Comparison of ENCODE assay signal across 24 cellular contexts in genomic region chr7:135946289-135947055, GRCh38.
"Had no signal": no experiment of that assay in that cellular context is flagged by ENCODE, and none has a peak within 500 bp of the region (broad histone marks: within the 10 kb centered on the region; RNA-seq: fewer than 3 reads in every experiment).

No MANE protein-coding gene starts in this region.

- H3K9me3 Mint-ChIP-seq: endodermal cell, type B pancreatic cell had no signal

- DNase-seq: colonic mucosa; dermis blood vessel endothelial cell; endodermal cell; erythroblast; foreskin melanocyte; head of caudate nucleus; hippocampal formation; kidney glomerular epithelial cell; mammary epithelial cell; mucosa of descending colon; psoas muscle; retina; stimulated activated CD4-positive, alpha-beta T cell treated with anti-CD3 and anti-CD28 coated beads, Interleukin-2, amount 100 ng/mL, for 24 hours; stimulated activated CD4-positive, alpha-beta T cell treated with anti-CD3 and anti-CD28 coated beads, Interleukin-4, amount 100 ng/mL, for 4 hours; stimulated activated naive CD4-positive, alpha-beta T cell; thyroid gland had no signal

- H3K9me3 ChIP-seq: colonic mucosa, mucosa of descending colon, neutrophil, psoas muscle, suprapubic skin, thyroid gland had no signal

- ATAC-seq: mucosa of descending colon, sciatic nerve had no signal

- H3K4me3 Mint-ChIP-seq: endodermal cell, type B pancreatic cell had no signal

- H3K4me3 ChIP-seq: colonic mucosa, mucosa of descending colon, psoas muscle, skin epidermis, suprapubic skin, thyroid gland had no signal

- H3K27me3 ChIP-seq: colonic mucosa, neutrophil, suprapubic skin, thyroid gland had no signal

- H3K4me1 ChIP-seq: colonic mucosa, thyroid gland had no signal

- FAIRE-seq: endothelial cell of umbilical vein, islet of Langerhans, urothelium cell line had no signal

- H3K27me3 Mint-ChIP-seq: type B pancreatic cell had no signal

- H3K27ac ChIP-seq: colonic mucosa, neutrophil, psoas muscle, skin epidermis, suprapubic skin, thyroid gland had no signal

- H3K27ac Mint-ChIP-seq: endodermal cell, type B pancreatic cell had no signal

- H3K36me3 ChIP-seq: colonic mucosa had no signal
